ENCODE assay signal across 16 cellular contexts in the genomic region with DNA sequence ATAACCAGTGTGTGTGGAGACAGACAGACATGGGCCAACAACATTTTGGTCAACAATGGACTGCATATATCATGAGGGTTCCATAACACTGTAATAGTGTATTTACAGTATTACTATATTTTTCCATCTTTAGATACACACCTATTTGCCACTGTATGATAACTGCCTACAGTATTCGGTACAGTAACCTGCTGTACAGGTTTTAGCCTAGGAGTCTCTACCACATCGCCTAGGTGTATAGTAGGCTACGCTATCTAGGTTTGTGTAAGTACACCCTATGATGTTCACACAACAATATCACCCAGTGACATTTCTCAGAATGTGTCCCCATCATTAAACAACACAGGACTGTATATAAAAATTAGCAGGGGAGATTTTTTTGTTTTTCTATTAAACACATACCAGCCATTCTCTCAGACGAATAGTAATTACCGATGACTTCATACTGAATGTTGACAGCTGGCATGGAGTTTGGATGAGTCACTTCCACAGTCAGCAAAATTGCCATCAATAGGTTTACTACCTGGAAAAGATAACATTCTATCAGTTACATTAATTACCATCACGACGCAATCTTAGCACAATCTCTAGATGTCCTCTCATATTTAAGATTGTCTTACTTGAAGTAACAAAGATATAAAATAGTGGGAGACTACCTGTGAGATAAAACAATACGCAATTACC. TPM values are rescaled to one million over a fixed set of nuclear protein-coding genes. Genes with fewer than 3 reads are reported as not detected.
A peak's percentile ranks its signal among the peaks of the same experiment; 100 is the strongest.
DNase-seq lines count a peak whose midpoint lies in the region; ATAC-seq and TF ChIP-seq lines count a peak whose summit lies in the region.
"Had no signal": no experiment of that assay in that cellular context is flagged by ENCODE, and none has a peak within 500 bp of the region (broad histone marks: within the 10 kb centered on the region; RNA-seq: fewer than 3 reads in every experiment).

No MANE protein-coding gene starts in this region.

- TF ChIP-seq CTCF in MCF 10A (IDR thresholded peaks at IDR 0.05; ENCODE audit: unreplicated experiment) (no peak), breast epithelium (IDR thresholded peaks at IDR 0.05) (no peak), astrocyte of the spinal cord (IDR thresholded peaks at IDR 0.05; ENCODE audit: low read depth, low read length) (no peak), vagina (IDR thresholded peaks at IDR 0.05) (no peak)

- no peaks in the 10 kb centered on the region for H3K27me3 Mint-ChIP-seq in MCF 10A (ENCODE audit: insufficient read depth, unreplicated experiment)
- H3K27me3 Mint-ChIP-seq: naive thymus-derived CD8-positive, alpha-beta T cell; stimulated activated naive CD8-positive, alpha-beta T cell treated with anti-CD3 and anti-CD28 coated beads, Interleukin-15, Interleukin-2, amounts not matched to agents 100 ng/mL and 50 ng/mL, for 24 hours had no signal

- TF ChIP-seq POLR2A in breast epithelium (IDR thresholded peaks at IDR 0.05): no peak
- no peak for TF ChIP-seq POLR2A in vagina (IDR thresholded peaks at IDR 0.05)

- peaks cover 61% of the 10 kb centered on the region for H3K36me3 Mint-ChIP-seq in MCF 10A (ENCODE audit: insufficient read depth, unreplicated experiment)

- CTCF ChIA-PET in MCF 10A (lab: Yijun Ruan, JAX): interaction anchor here (0.6 to 5.7 kb wide), 6 partner anchors 25 to 286 kb away, joined by 3 to 32 read pairs (median 4); no protein-coding TSS in a partner anchor

- no peaks in the 10 kb centered on the region for H3K9me3 Mint-ChIP-seq in MCF 10A (ENCODE audit: unreplicated experiment)
- H3K9me3 Mint-ChIP-seq: naive thymus-derived CD8-positive, alpha-beta T cell; stimulated activated naive CD8-positive, alpha-beta T cell treated with anti-CD3 and anti-CD28 coated beads, Interleukin-15, Interleukin-2, amounts not matched to agents 100 ng/mL and 50 ng/mL, for 24 hours had no signal

- intact Hi-C loops in MCF 10A (cut with micrococcal nuclease) (no loop called here), breast epithelium (cut with DNase I; ENCODE audit: low total_unique reads) (no loop called here), vagina (cut with DNase I) (no loop called here)

- peaks cover 20% of the 10 kb centered on the region for H3K4me1 Mint-ChIP-seq in MCF 10A (ENCODE audit: insufficient read depth, unreplicated experiment)

- peak overlapping the region; percentile 47 for H3K27ac Mint-ChIP-seq in MCF 10A (ENCODE audit: low read depth, unreplicated experiment)
- H3K27ac Mint-ChIP-seq: stimulated activated naive CD8-positive, alpha-beta T cell treated with anti-CD3 and anti-CD28 coated beads, Interleukin-15, Interleukin-2, amounts not matched to agents 100 ng/mL and 50 ng/mL, for 24 hours had no signal

- H3K36me3 ChIP-seq in breast epithelium: peaks cover 4% of the 10 kb centered on the region
- peaks cover 4 to 50% of the 10 kb centered on the region in 2 donors for H3K36me3 ChIP-seq in vagina

- no peak overlapping the region for H3K4me3 ChIP-seq in breast epithelium
- H3K4me3 ChIP-seq in astrocyte of the spinal cord (ENCODE audit: low read depth, low read length): no peak overlapping the region
- H3K4me3 ChIP-seq in vagina: no peak overlapping the region
- H3K4me3 ChIP-seq: left ventricle myocardium inferior had no signal

- H3K4me3 Mint-ChIP-seq in MCF 10A (ENCODE audit: unreplicated experiment): no peak overlapping the region
- H3K4me3 Mint-ChIP-seq: naive thymus-derived CD8-positive, alpha-beta T cell; stimulated activated naive CD8-positive, alpha-beta T cell treated with anti-CD3 and anti-CD28 coated beads, Interleukin-15, Interleukin-2, amounts not matched to agents 100 ng/mL and 50 ng/mL, for 24 hours had no signal

- H3K4me1 ChIP-seq in breast epithelium: peaks cover 0 to 3% of the 10 kb centered on the region in 2 donors
- peaks cover 97% of the 10 kb centered on the region for H3K4me1 ChIP-seq in vagina

- in situ Hi-C loops in astrocyte of the spinal cord (cut with HindIII; ENCODE audit: low sequenced_read_pairs): no loop called here

- H3K27ac ChIP-seq in breast epithelium: no peak overlapping the region
- H3K27ac ChIP-seq in vagina: no peak overlapping the region
- H3K27ac ChIP-seq: left ventricle myocardium inferior had no signal

- BruUV-seq in MCF 10A (replicated peaks; lab: Mats Ljungman, UMichigan): no TSS peak

- DNase-seq in MCF 10A (ENCODE audit: unreplicated experiment): peak; percentile 47
- no peak for DNase-seq in breast epithelium (ENCODE audit: low spot score in 2 of 2)
- peak; percentile 51 for DNase-seq in astrocyte of the spinal cord (ENCODE audit: low read depth, low spot score)
- peak; percentile 71 for DNase-seq in kidney tubule cell (ENCODE audit: low spot score)
- DNase-seq in C1 segment of cervical spinal cord (lab: John Stamatoyannopoulos, UW): no peak
- no peak for DNase-seq in vagina (ENCODE audit: extremely low spot score in 2 of 2)
- DNase-seq: activated naive CD4-positive, alpha-beta T cell treated with Interleukin-2 at 50 U/mL for 16 hours; hypothalamus; left ventricle myocardium inferior; naive thymus-derived CD8-positive, alpha-beta T cell; NCI-H1048; NCI-H2171 had no signal

- POLR2A ChIA-PET in MCF 10A (lab: Yijun Ruan, JAX): interaction anchor here (1.0 to 12.5 kb wide), 5 partner anchors 11 to 29 kb away, joined by 3 to 96 read pairs (median 6); partner anchors contain the start of gene LAPTM4A

- ATAC-seq in GM19328 (IDR thresholded peaks at IDR 0.05; ENCODE audit: unreplicated experiment): no peak
- no peak for ATAC-seq in HG03354 (IDR thresholded peaks at IDR 0.05; ENCODE audit: poor library complexity, severe bottlenecking, unreplicated experiment)
- ATAC-seq: naive thymus-derived CD8-positive, alpha-beta T cell; sciatic nerve had no signal

- H3K9me3 ChIP-seq in breast epithelium: no peaks in the 10 kb centered on the region
- H3K9me3 ChIP-seq in vagina: no peaks in the 10 kb centered on the region
- H3K9me3 ChIP-seq: left ventricle myocardium inferior had no signal

- H3K27me3 ChIP-seq in breast epithelium (no peaks in the 10 kb centered on the region), vagina (no peaks in the 10 kb centered on the region)

RNA-seq across cellular contexts. Expression of gene LAPTM4A, which starts 10.8 kb away (rescaled TPM):
- total RNA-seq in MCF 10A (2022): 145 and 160 TPM in 2 replicates
- total RNA-seq in breast epithelium: 100 to 1,000 TPM; 199 to 349 (median 264) TPM
- 172 TPM for total RNA-seq in vagina

RNA-seq across cellular contexts. Expression of gene MATN3, which starts 28.2 kb away (rescaled TPM):
- total RNA-seq in MCF 10A (2022): 0.83 and 0.98 TPM in 2 replicates
- total RNA-seq in breast epithelium: 1 to 10 TPM; 1.3 to 2.9 (median 2.6) TPM
- total RNA-seq in vagina: 3.9 TPM
- total RNA-seq: naive thymus-derived CD8-positive, alpha-beta T cell had no signal

RNA-seq across cellular contexts. Expression of gene WDR35, which starts 50.7 kb away (rescaled TPM):
- total RNA-seq in MCF 10A (2022) (13.2 and 17.5 TPM in 2 replicates), breast epithelium (10 to 100 TPM; 12.5 to 18.7 (median 17.7) TPM), vagina (8.3 TPM)

Comparison
In these comparisons a context has a peak if more than half of its experiments do, and no peak if none do; other contexts are left out.
1. DNase-seq: peak in MCF 10A (single experiment), astrocyte of the spinal cord (single experiment) and kidney tubule cell (single experiment); none in breast epithelium (0 of 2), C1 segment of cervical spinal cord (0 of 14) and vagina (0 of 2).